17 cellular contexts compared by ENCODE assay signal in genomic region chr22:39925273-39925672, GRCh38. TPM values are rescaled to one million over a fixed set of nuclear protein-coding genes. Genes with fewer than 3 reads are reported as not detected.
DNase-seq lines count a peak whose midpoint lies in the region; ATAC-seq and TF ChIP-seq lines count a peak whose summit lies in the region.
"Had no signal": no experiment of that assay in that cellular context is flagged by ENCODE, and none has a peak within 500 bp of the region (broad histone marks: within the 10 kb centered on the region; RNA-seq: fewer than 3 reads in every experiment).

No MANE protein-coding gene starts in this region.

- H3K4me1 Mint-ChIP-seq in CD4-positive, alpha-beta T cell (ENCODE audit: low read depth) = peaks cover 62% of the 10 kb centered on the region
- H3K4me1 Mint-ChIP-seq in CD8-positive, alpha-beta T cell (ENCODE audit: low read depth) = peaks cover 61% of the 10 kb centered on the region
- H3K4me1 Mint-ChIP-seq in activated T-helper 17 cell treated with anti-CD3 and anti-CD28 coated beads, Interleukin-2, amount 50 U/mL, for 72 hours = peaks cover 45% of the 10 kb centered on the region

- H3K27ac Mint-ChIP-seq in CD4-positive, alpha-beta T cell = no peak overlapping the region
- no peak overlapping the region for H3K27ac Mint-ChIP-seq in CD8-positive, alpha-beta T cell
- peak overlapping the region; percentile 63 for H3K27ac Mint-ChIP-seq in activated T-helper 17 cell treated with anti-CD3 and anti-CD28 coated beads, Interleukin-2, amount 50 U/mL, for 72 hours
- H3K27ac Mint-ChIP-seq: IgD-negative memory B cell had no signal

- no peaks in the 10 kb centered on the region for H3K36me3 ChIP-seq in CD8-positive, alpha-beta T cell (ENCODE audit: insufficient read depth, low read length)
- H3K36me3 ChIP-seq: SJCRH30 had no signal

- H3K27me3 ChIP-seq in CD4-positive, alpha-beta T cell (ENCODE audit: control insufficient read depth, insufficient read depth, low read length) = no peaks in the 10 kb centered on the region
- H3K27me3 ChIP-seq in CD8-positive, alpha-beta T cell (ENCODE audit: insufficient read depth, low read length) = no peaks in the 10 kb centered on the region

- no peaks in the 10 kb centered on the region for H3K27me3 Mint-ChIP-seq in CD4-positive, alpha-beta T cell
- no peaks in the 10 kb centered on the region for H3K27me3 Mint-ChIP-seq in CD8-positive, alpha-beta T cell (ENCODE audit: low read depth)
- H3K27me3 Mint-ChIP-seq in activated T-helper 17 cell treated with anti-CD3 and anti-CD28 coated beads, Interleukin-2, amount 50 U/mL, for 72 hours = no peaks in the 10 kb centered on the region

- H3K36me3 Mint-ChIP-seq in CD4-positive, alpha-beta T cell (ENCODE audit: low read depth) = peaks cover 53% of the 10 kb centered on the region
- peaks cover 47% of the 10 kb centered on the region for H3K36me3 Mint-ChIP-seq in CD8-positive, alpha-beta T cell
- H3K36me3 Mint-ChIP-seq in activated T-helper 17 cell treated with anti-CD3 and anti-CD28 coated beads, Interleukin-2, amount 50 U/mL, for 72 hours (ENCODE audit: low read depth) = no peaks in the 10 kb centered on the region

- H3K9me3 Mint-ChIP-seq in CD4-positive, alpha-beta T cell = no peaks in the 10 kb centered on the region
- H3K9me3 Mint-ChIP-seq in CD8-positive, alpha-beta T cell = no peaks in the 10 kb centered on the region
- H3K9me3 Mint-ChIP-seq in activated T-helper 17 cell treated with anti-CD3 and anti-CD28 coated beads, Interleukin-2, amount 50 U/mL, for 72 hours = no peaks in the 10 kb centered on the region
- H3K9me3 Mint-ChIP-seq: IgD-negative memory B cell had no signal

- no peak for ATAC-seq in CD4-positive, alpha-beta T cell (ENCODE audit: poor library complexity)
- ATAC-seq in CD8-positive, alpha-beta T cell = no peak
- no peak for ATAC-seq in activated T-helper 17 cell treated with anti-CD3 and anti-CD28 coated beads, Interleukin-2, amount 50 U/mL, for 72 hours (replicated peaks)
- no peak for ATAC-seq in HG03469 (IDR thresholded peaks at IDR 0.05; ENCODE audit: unreplicated experiment)
- ATAC-seq in GM21825 (IDR thresholded peaks at IDR 0.05; ENCODE audit: unreplicated experiment) = no peak
- ATAC-seq: PC-3 had no signal

- H3K4me3 Mint-ChIP-seq in CD4-positive, alpha-beta T cell = no peak overlapping the region
- no peak overlapping the region for H3K4me3 Mint-ChIP-seq in CD8-positive, alpha-beta T cell
- no peak overlapping the region for H3K4me3 Mint-ChIP-seq in activated T-helper 17 cell treated with anti-CD3 and anti-CD28 coated beads, Interleukin-2, amount 50 U/mL, for 72 hours
- H3K4me3 Mint-ChIP-seq: IgD-negative memory B cell had no signal

- H3K4me1 ChIP-seq in CD8-positive, alpha-beta T cell (ENCODE audit: insufficient read depth, low read length) = peaks cover 82% of the 10 kb centered on the region
- H3K4me1 ChIP-seq: SJCRH30 had no signal

- CTCF ChIA-PET in CD4-positive, alpha-beta T cell (lab: Charles Lee) = interaction anchor here (1.2 to 2.3 kb wide), 3 partner anchors 9 to 17 kb away, joined by 4 to 10 read pairs (median 4); no protein-coding TSS in a partner anchor
- CTCF ChIA-PET in CD8-positive, alpha-beta T cell (lab: Charles Lee) = interaction anchor here (0.6 to 6.1 kb wide), 15 partner anchors 8 to 1098 kb away, joined by 3 to 51 read pairs (median 7); partner anchors contain the start of gene GRAP2

- POLR2A ChIA-PET in CD4-positive, alpha-beta T cell (lab: Charles Lee) = interaction anchor here (1.1 to 16.2 kb wide), 8 partner anchors 9 to 312 kb away, joined by 3 to 393 read pairs (median 8); partner anchors contain the start of gene TMA7B
- POLR2A ChIA-PET in CD8-positive, alpha-beta T cell (lab: Charles Lee) = interaction anchor here (0.6 to 11.3 kb wide), 15 partner anchors 8 to 405 kb away, joined by 3 to 260 read pairs (median 4); partner anchors contain the start of genes ATF4 and GRAP2

- peak overlapping the region; percentile 58 for H3K27ac ChIP-seq in CD4-positive, alpha-beta T cell (ENCODE audit: low read depth, low read length)
- peak overlapping the region; percentile 49 for H3K27ac ChIP-seq in CD8-positive, alpha-beta T cell (ENCODE audit: low read depth, low read length)
- H3K27ac ChIP-seq: HL-60, RWPE1, SJCRH30 had no signal

- intact Hi-C loops in CD4-positive, alpha-beta T cell (cut with DNase I, micrococcal nuclease) = no loop called here
- intact Hi-C loops in CD8-positive, alpha-beta T cell (cut with DNase I, micrococcal nuclease) = no loop called here
- intact Hi-C loops in posterior cingulate gyrus (cut with DNase I) = no loop called here

- no peak for TF ChIP-seq CTCF in CD4-positive, alpha-beta T cell (IDR thresholded peaks at IDR 0.05)
- no peak for TF ChIP-seq CTCF in CD8-positive, alpha-beta T cell (IDR thresholded peaks at IDR 0.05)

- H3K9me3 ChIP-seq in CD4-positive, alpha-beta T cell (ENCODE audit: control insufficient read depth, low read length) = no peaks in the 10 kb centered on the region
- H3K9me3 ChIP-seq in CD8-positive, alpha-beta T cell (ENCODE audit: low read length) = no peaks in the 10 kb centered on the region
- H3K9me3 ChIP-seq: SJCRH30 had no signal

- H3K4me3 ChIP-seq in CD8-positive, alpha-beta T cell (ENCODE audit: low read depth, low read length) = peak overlapping the region; percentile 76
- H3K4me3 ChIP-seq: SJCRH30 had no signal

- no peak for DNase-seq in CD4-positive, alpha-beta T cell
- no peak for DNase-seq in CD8-positive, alpha-beta T cell
- DNase-seq in posterior cingulate gyrus (peak in 7 of 10 donors; percentile 42 to 87 (median 58)), hippocampal formation (lab: John Stamatoyannopoulos, UW) (no peak)
- DNase-seq: DMS79 treated with DMSO at 0.1 percent for 48 hours, HCEC 1CT, MV-4-11, NCI-H1417 treated with DMSO at 0.1 percent for 48 hours, PC-3, SJCRH30 had no signal

RNA-seq across cellular contexts. Expression of gene GRAP2, which starts 24.4 kb away (rescaled TPM):
- 10 to 100 TPM; 65.3 to 75.6 TPM for total RNA-seq in CD4-positive, alpha-beta T cell
- total RNA-seq in CD8-positive, alpha-beta T cell = 100 to 1,000 TPM; 105 TPM
- total RNA-seq in activated T-helper 17 cell treated with anti-CD3 and anti-CD28 coated beads, Interleukin-2, amount 50 U/mL, for 72 hours = 10 to 100 TPM; 50.7 to 94.2 TPM
- total RNA-seq: PC-3, SJCRH30 had no signal

RNA-seq across cellular contexts. Expression of gene ENTHD1, which starts 31.7 kb away (rescaled TPM):
- total RNA-seq in CD4-positive, alpha-beta T cell = under 1 TPM in 1 of 2 experiments, not detected in 1; 0.47 TPM
- not detected for total RNA-seq in CD8-positive, alpha-beta T cell
- total RNA-seq in activated T-helper 17 cell treated with anti-CD3 and anti-CD28 coated beads, Interleukin-2, amount 50 U/mL, for 72 hours = 1 to 10 TPM in 1 of 2 donors, under 1 TPM in 1; 0.58 to 1.2 TPM
- total RNA-seq: NCI-H460, PC-3, SJCRH30 had no signal

RNA-seq across cellular contexts. Expression of gene TMA7B, which starts 34.9 kb away (rescaled TPM):
- 1 to 10 TPM; 5.7 to 6.5 TPM for total RNA-seq in CD4-positive, alpha-beta T cell
- total RNA-seq in CD8-positive, alpha-beta T cell = 10 to 100 TPM in 1 of 2 experiments, 1 to 10 TPM in 1; 9.0 to 12.0 TPM
- 1 to 10 TPM; 4.0 to 4.4 TPM for total RNA-seq in activated T-helper 17 cell treated with anti-CD3 and anti-CD28 coated beads, Interleukin-2, amount 50 U/mL, for 72 hours
- total RNA-seq: NCI-H460, PC-3 had no signal

Comparison
In these comparisons a context has a peak if more than half of its experiments do, and no peak if none do; other contexts are left out.
1. DNase-seq: peak in posterior cingulate gyrus (7 of 10); none in CD4-positive, alpha-beta T cell (0 of 10), CD8-positive, alpha-beta T cell (0 of 7) and hippocampal formation (0 of 2).